In the genomic region with DNA sequence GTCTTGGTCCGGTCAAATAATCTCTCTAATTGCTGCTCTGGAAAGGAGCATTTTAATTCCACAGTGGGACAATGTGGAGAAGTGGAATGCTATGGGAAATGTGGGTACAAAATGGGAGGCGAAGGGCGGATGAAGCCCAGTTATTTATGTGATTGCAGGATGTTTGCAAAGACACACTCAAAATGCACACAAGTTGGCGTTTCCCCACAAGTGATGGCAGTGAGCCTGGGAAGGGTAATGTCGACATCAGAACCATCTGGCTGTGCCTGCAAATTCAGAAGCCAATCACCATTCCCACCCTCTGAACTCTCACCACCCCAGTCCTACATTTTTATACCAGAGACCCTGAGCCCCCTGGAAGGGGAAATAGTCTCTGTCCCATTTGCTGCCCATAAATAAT, we compare ENCODE assay signal across 24 cellular contexts.
"Had no signal": no experiment of that assay in that cellular context is flagged by ENCODE, and none has a peak within 500 bp of the region (broad histone marks: within the 10 kb centered on the region; RNA-seq: fewer than 3 reads in every experiment).

No MANE protein-coding gene starts in this region.

- H3K4me3 ChIP-seq: pancreas, prostate gland, right atrium auricular region, right lobe of liver, sigmoid colon, stomach, thoracic aorta, thyroid gland, tibial nerve, upper lobe of left lung, uterus had no signal

- H3K36me3 ChIP-seq: neutrophil, pancreas, prostate gland, right atrium auricular region, right lobe of liver, sigmoid colon, stomach, thoracic aorta, thyroid gland, tibial nerve, upper lobe of left lung, uterus had no signal

- H3K27ac ChIP-seq: neutrophil, pancreas, prostate gland, right atrium auricular region, right lobe of liver, sigmoid colon, stomach, thoracic aorta, thyroid gland, tibial nerve, upper lobe of left lung, uterus had no signal

- H3K9me3 ChIP-seq: neutrophil, pancreas, prostate gland, right lobe of liver, thoracic aorta, thyroid gland, upper lobe of left lung, uterus had no signal

- H3K27me3 ChIP-seq: neutrophil, pancreas, right atrium auricular region, right lobe of liver, sigmoid colon, stomach, thyroid gland, tibial nerve, upper lobe of left lung, uterus had no signal

- DNase-seq: naive thymus-derived CD4-positive, alpha-beta T cell; natural killer cell; nucleus accumbens; retina; right lobe of liver; sigmoid colon; stimulated activated CD4-positive, alpha-beta T cell treated with anti-CD3 and anti-CD28 coated beads, Interleukin-15, amount 100 ng/mL, for 24 hours; stimulated activated CD4-positive, alpha-beta T cell treated with anti-CD3 and anti-CD28 coated beads, Interleukin-2, amount 100 ng/mL, for 24 hours; stimulated activated CD4-positive, alpha-beta T cell treated with anti-CD3 and anti-CD28 coated beads, Interleukin-2, amount 100 ng/mL, for 48 hours; stimulated activated CD4-positive, alpha-beta T cell treated with anti-CD3 and anti-CD28 coated beads, Interleukin-4, amount 100 ng/mL, for 24 hours; stimulated activated naive B cell treated with anti-CD40 and anti-IgM and Interleukin-4, amounts not matched to agents 10 μg/mL and 1 μg/mL and 100 μg/mL, for 72 hours; stimulated activated naive CD4-positive, alpha-beta T cell treated with Interleukin-2 at 50 U/mL for 16 hours; stomach; thyroid gland; trophoblast cell; upper lobe of left lung; uterus had no signal

- FAIRE-seq: pancreas, small intestine had no signal
